Comparison of ENCODE assay signal across 8 cellular contexts in the genomic region with DNA sequence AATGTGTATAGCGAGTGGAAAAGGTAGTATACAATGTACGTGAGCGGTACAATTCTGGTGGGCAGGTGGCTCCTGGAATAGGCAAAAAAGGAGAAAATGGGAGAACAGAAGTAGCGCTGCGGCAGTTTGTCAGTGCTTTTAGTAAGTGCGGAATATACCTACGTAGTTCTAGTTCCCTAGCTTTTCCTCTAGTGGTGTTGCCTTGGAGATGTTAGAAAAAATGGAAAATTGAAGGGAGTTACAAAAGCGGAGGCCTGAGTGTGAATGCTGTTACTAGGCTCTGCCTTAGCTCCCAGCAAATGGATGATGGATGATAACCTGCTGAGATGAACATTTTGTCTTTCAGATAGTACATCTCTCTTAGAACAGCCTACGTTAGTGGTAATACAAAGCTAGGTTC. TPM values are rescaled to one million over a fixed set of nuclear protein-coding genes. Genes with fewer than 3 reads are reported as not detected.
DNase-seq lines count a peak whose midpoint lies in the region; ATAC-seq and TF ChIP-seq lines count a peak whose summit lies in the region.

No MANE protein-coding gene starts in this region.

- no peaks in the 10 kb centered on the region for H3K9me3 ChIP-seq in CD4-positive, CD25-positive, alpha-beta regulatory T cell (ENCODE audit: control insufficient read depth in 2 of 2, low read length in 2 of 2)

- peaks cover 36% of the 10 kb centered on the region for H3K27me3 Mint-ChIP-seq in CD4-positive, CD25-positive, alpha-beta regulatory T cell
- peaks cover 7% of the 10 kb centered on the region for H3K27me3 Mint-ChIP-seq in nephron progenitor cell (ENCODE audit: low read depth, poor library complexity)
- peaks cover 12% of the 10 kb centered on the region for H3K27me3 Mint-ChIP-seq in activated T-helper 2 cell treated with anti-CD3 and anti-CD28 coated beads, Interferon-gamma antibody, Interleukin-2, Interleukin-4, amounts not matched to agents 10 μg/mL and 5 μg/mL and 100 μg/mL, durations not matched to agents 14 hours and 24 hours and 36 hours (ENCODE audit: low read depth)

- TF ChIP-seq POLR2A in NB4 (IDR thresholded peaks at IDR 0.05; ENCODE audit: extremely low read depth, insufficient read length): no peak

- no peak for ATAC-seq in CD4-positive, CD25-positive, alpha-beta regulatory T cell (ENCODE audit: low read depth in 2 of 2)
- no peak for ATAC-seq in HG02970 (IDR thresholded peaks at IDR 0.05; ENCODE audit: low FRiP score, unreplicated experiment)

- H3K27ac Mint-ChIP-seq in CD4-positive, CD25-positive, alpha-beta regulatory T cell: peak overlapping the region in 1 of 3 donors; percentile 38
- H3K27ac Mint-ChIP-seq in nephron progenitor cell: peak overlapping the region; percentile 37
- no peak overlapping the region for H3K27ac Mint-ChIP-seq in activated T-helper 2 cell treated with anti-CD3 and anti-CD28 coated beads, Interferon-gamma antibody, Interleukin-2, Interleukin-4, amounts not matched to agents 10 μg/mL and 5 μg/mL and 100 μg/mL, durations not matched to agents 14 hours and 24 hours and 36 hours

- peak overlapping the region; percentile 87 to 89 (median 88) for H3K4me3 Mint-ChIP-seq in CD4-positive, CD25-positive, alpha-beta regulatory T cell
- H3K4me3 Mint-ChIP-seq in nephron progenitor cell: peak overlapping the region; percentile 90
- H3K4me3 Mint-ChIP-seq in activated T-helper 2 cell treated with anti-CD3 and anti-CD28 coated beads, Interferon-gamma antibody, Interleukin-2, Interleukin-4, amounts not matched to agents 10 μg/mL and 5 μg/mL and 100 μg/mL, durations not matched to agents 14 hours and 24 hours and 36 hours (ENCODE audit: low read depth): no peak overlapping the region

- no peaks in the 10 kb centered on the region for H3K36me3 ChIP-seq in CD4-positive, CD25-positive, alpha-beta regulatory T cell (ENCODE audit: control insufficient read depth, insufficient read depth, low read length)

- peaks cover 13% of the 10 kb centered on the region for H3K4me1 ChIP-seq in CD4-positive, CD25-positive, alpha-beta regulatory T cell (ENCODE audit: control insufficient read depth, insufficient read depth, low read length, poor library complexity, severe bottlenecking)

- no peak for DNase-seq in CD4-positive, CD25-positive, alpha-beta regulatory T cell
- DNase-seq in NB4 (ENCODE audit: low read depth) (no peak), cerebellum (ENCODE audit: low spot score) (peak; percentile 8), nephron progenitor cell (no peak), ecto neural progenitor cell (ENCODE audit: low spot score) (no peak)
- no peak for DNase-seq in activated T-helper 2 cell treated with anti-CD3 and anti-CD28 coated beads, Interferon-gamma antibody, Interleukin-2, Interleukin-4, amounts not matched to agents 10 μg/mL and 5 μg/mL and 100 μg/mL, durations not matched to agents 14 hours and 24 hours and 36 hours (ENCODE audit: low spot score)
- no peak for DNase-seq in activated effector memory CD4-positive, alpha-beta T cell treated with Interleukin-2 at 50 U/mL for 16 hours

- H3K36me3 Mint-ChIP-seq in CD4-positive, CD25-positive, alpha-beta regulatory T cell: no peaks in the 10 kb centered on the region
- peaks cover 7% of the 10 kb centered on the region for H3K36me3 Mint-ChIP-seq in nephron progenitor cell (ENCODE audit: low read depth)
- H3K36me3 Mint-ChIP-seq in activated T-helper 2 cell treated with anti-CD3 and anti-CD28 coated beads, Interferon-gamma antibody, Interleukin-2, Interleukin-4, amounts not matched to agents 10 μg/mL and 5 μg/mL and 100 μg/mL, durations not matched to agents 14 hours and 24 hours and 36 hours (ENCODE audit: low read depth): no peaks in the 10 kb centered on the region

- TF ChIP-seq CTCF in NB4 (IDR thresholded peaks at IDR 0.05; ENCODE audit: low read depth, low read length) (no peak), nephron progenitor cell (IDR thresholded peaks at IDR 0.05) (no peak)

- H3K4me1 Mint-ChIP-seq in CD4-positive, CD25-positive, alpha-beta regulatory T cell: peaks cover 3 to 16% (median 10%) of the 10 kb centered on the region in 4 donors
- H3K4me1 Mint-ChIP-seq in nephron progenitor cell: peaks cover 35% of the 10 kb centered on the region
- H3K4me1 Mint-ChIP-seq in activated T-helper 2 cell treated with anti-CD3 and anti-CD28 coated beads, Interferon-gamma antibody, Interleukin-2, Interleukin-4, amounts not matched to agents 10 μg/mL and 5 μg/mL and 100 μg/mL, durations not matched to agents 14 hours and 24 hours and 36 hours (ENCODE audit: low read depth): peaks cover 10% of the 10 kb centered on the region

- no peak overlapping the region for H3K4me3 ChIP-seq in CD4-positive, CD25-positive, alpha-beta regulatory T cell (ENCODE audit: low read depth, low read length)
- H3K4me3 ChIP-seq in NB4 (ENCODE audit: low read depth, low read length): peak overlapping the region; percentile 83

- intact Hi-C loops in activated T-helper 2 cell treated with anti-CD3 and anti-CD28 coated beads, Interferon-gamma antibody, Interleukin-2, Interleukin-4, amounts not matched to agents 10 μg/mL and 5 μg/mL and 100 μg/mL, durations not matched to agents 14 hours and 24 hours and 36 hours (cut with micrococcal nuclease): no loop called here

- H3K27ac ChIP-seq in CD4-positive, CD25-positive, alpha-beta regulatory T cell (ENCODE audit: insufficient read depth, low read length, poor library complexity, severe bottlenecking): no peak overlapping the region

- H3K9me3 Mint-ChIP-seq in CD4-positive, CD25-positive, alpha-beta regulatory T cell: no peaks in the 10 kb centered on the region
- peaks cover 2% of the 10 kb centered on the region for H3K9me3 Mint-ChIP-seq in nephron progenitor cell
- no peaks in the 10 kb centered on the region for H3K9me3 Mint-ChIP-seq in activated T-helper 2 cell treated with anti-CD3 and anti-CD28 coated beads, Interferon-gamma antibody, Interleukin-2, Interleukin-4, amounts not matched to agents 10 μg/mL and 5 μg/mL and 100 μg/mL, durations not matched to agents 14 hours and 24 hours and 36 hours

- H3K27me3 ChIP-seq in CD4-positive, CD25-positive, alpha-beta regulatory T cell (ENCODE audit: control insufficient read depth, insufficient read depth, low read length): peaks cover 4% of the 10 kb centered on the region

RNA-seq across cellular contexts. Expression of gene TTC8, which starts 1.1 kb away (rescaled TPM):
- 2.0 TPM for total RNA-seq in CD4-positive, CD25-positive, alpha-beta regulatory T cell
- under 1 TPM in 3 of 4 donors, not detected in 1; 0.63 to 0.92 (median 0.65) TPM for polyA plus RNA-seq in CD4-positive, CD25-positive, alpha-beta regulatory T cell
- total RNA-seq in cerebellum: 19.1 TPM
- 2.1 and 3.1 TPM in 2 replicates for total RNA-seq in activated T-helper 2 cell treated with anti-CD3 and anti-CD28 coated beads, Interferon-gamma antibody, Interleukin-2, Interleukin-4, amounts not matched to agents 10 μg/mL and 5 μg/mL and 100 μg/mL, durations not matched to agents 14 hours and 24 hours and 36 hours

RNA-seq across cellular contexts. Expression of gene EML5, which starts 32.8 kb away (rescaled TPM):
- total RNA-seq in CD4-positive, CD25-positive, alpha-beta regulatory T cell: 0.69 TPM
- polyA plus RNA-seq in CD4-positive, CD25-positive, alpha-beta regulatory T cell: under 1 TPM in 3 of 4 donors, not detected in 1; 0.11 to 0.34 (median 0.15) TPM
- 31.1 TPM for total RNA-seq in cerebellum
- total RNA-seq in activated T-helper 2 cell treated with anti-CD3 and anti-CD28 coated beads, Interferon-gamma antibody, Interleukin-2, Interleukin-4, amounts not matched to agents 10 μg/mL and 5 μg/mL and 100 μg/mL, durations not matched to agents 14 hours and 24 hours and 36 hours: 0.39 and 0.55 TPM in 2 replicates

Comparison
In these comparisons a context has a peak if more than half of its experiments do, and no peak if none do; other contexts are left out.
1. RNA of gene EML5, which starts 32.8 kb away (total RNA-seq): 31.1 TPM in cerebellum (single experiment); 0.69 TPM in CD4-positive, CD25-positive, alpha-beta regulatory T cell (single experiment) and 0.39 to 0.55 TPM in activated T-helper 2 cell treated with anti-CD3 and anti-CD28 coated beads, Interferon-gamma antibody, Interleukin-2, Interleukin-4, amounts not matched to agents 10 μg/mL and 5 μg/mL and 100 μg/mL, durations not matched to agents 14 hours and 24 hours and 36 hours; every median in the first group is over 10 times any median in the second.